Comparison of ENCODE assay signal across 17 cellular contexts in genomic region chr20:22575737-22576136, GRCh38. TPM values are rescaled to one million over a fixed set of nuclear protein-coding genes. Genes with fewer than 3 reads are reported as not detected.
DNase-seq lines count a peak whose midpoint lies in the region; ATAC-seq, FAIRE-seq and TF ChIP-seq lines count a peak whose summit lies in the region.
"Had no signal": no experiment of that assay in that cellular context is flagged by ENCODE, and none has a peak within 500 bp of the region (broad histone marks: within the 10 kb centered on the region; RNA-seq: fewer than 3 reads in every experiment).

No MANE protein-coding gene starts in this region.

- no peak for TF ChIP-seq POLR2A in GM12878 (IDR thresholded peaks at IDR 0.05; ENCODE audit: low read depth, low read length)

- H3K79me2 ChIP-seq in GM12878 (ENCODE audit: control insufficient read depth, insufficient read depth, low read length): no peaks in the 10 kb centered on the region

- POLR2A ChIA-PET in GM12878 (lab: Charles Lee): no interaction called here

- H3K4me1 ChIP-seq in GM12878 (ENCODE audit: control insufficient read depth, insufficient read depth, low read length) (peaks cover 17% of the 10 kb centered on the region), mucosa of stomach (ENCODE audit: control insufficient read depth, insufficient read depth, low read length) (peaks cover 59% of the 10 kb centered on the region), mucosa of descending colon (ENCODE audit: low read depth) (peaks cover 14% of the 10 kb centered on the region)

- no peaks in the 10 kb centered on the region for H3K9me3 Mint-ChIP-seq in activated naive CD4-positive, alpha-beta T cell treated with anti-CD3 and anti-CD28 coated beads, Interleukin-2, amount 10 ng/mL, durations not matched to agents 7 days and 5 days

- SMC1A ChIA-PET in GM12878 (lab: Charles Lee; ENCODE audit: uncharacterized antibody, unreplicated experiment): interaction anchor here (1.0 to 1.9 kb wide), 3 partner anchors 11 to 239 kb away, joined by 3 to 7 read pairs (median 3); no protein-coding TSS in a partner anchor

- H4K20me1 ChIP-seq in GM12878 (ENCODE audit: control insufficient read depth, insufficient read depth): no peaks in the 10 kb centered on the region

- 46% methylated on average over 4 of the region's 4 CpGs for WGBS in GM12878 (ENCODE audit: insufficient coverage, insufficient replicate concordance, low lambda C conversion rate, missing lambda C conversion rate)

- no peak for TF ChIP-seq RAD21 in GM12878 (IDR thresholded peaks at IDR 0.05; ENCODE audit: insufficient read depth, low read depth, low read length)

- intact Hi-C loops in GM12878 (cut with micrococcal nuclease; ENCODE audit: unreplicated experiment) (no loop called here), mucosa of descending colon (cut with DNase I, micrococcal nuclease) (no loop called here)

- in situ Hi-C loops in GM12878 (cut with MboI): no loop called here

- H3K27me3 Mint-ChIP-seq in activated naive CD4-positive, alpha-beta T cell treated with anti-CD3 and anti-CD28 coated beads, Interleukin-2, amount 10 ng/mL, durations not matched to agents 7 days and 5 days: peaks cover 95% of the 10 kb centered on the region

- H3K36me3 Mint-ChIP-seq in activated naive CD4-positive, alpha-beta T cell treated with anti-CD3 and anti-CD28 coated beads, Interleukin-2, amount 10 ng/mL, durations not matched to agents 7 days and 5 days: no peaks in the 10 kb centered on the region

- TF ChIP-seq CTCF in GM12878 (IDR thresholded peaks at IDR 0.05 in 2 of 3, conservative IDR thresholded peaks at IDR 0.05 in 1 of 3; ENCODE audit: control insufficient read depth in 2 of 3, extremely low read depth in 1 of 3, insufficient read depth in 1 of 3, low read depth in 3 of 3, low read length in 3 of 3): no peak
- TF ChIP-seq CTCF in mucosa of descending colon (IDR thresholded peaks at IDR 0.05): no peak

- no peak for FAIRE-seq in GM12878 (lab: Jason Lieb, UNC)
- FAIRE-seq: A204.1, G401.6, H1 had no signal

- peak overlapping the region; percentile 12 for H3K27ac Mint-ChIP-seq in activated naive CD4-positive, alpha-beta T cell treated with anti-CD3 and anti-CD28 coated beads, Interleukin-2, amount 10 ng/mL, durations not matched to agents 7 days and 5 days

- H3K4me3 ChIP-seq in GM12878 (no peak overlapping the region), mucosa of stomach (ENCODE audit: low read length) (no peak overlapping the region), mucosa of descending colon (no peak overlapping the region)
- H3K4me3 ChIP-seq: MG63 had no signal

- H3K4me1 Mint-ChIP-seq in activated naive CD4-positive, alpha-beta T cell treated with anti-CD3 and anti-CD28 coated beads, Interleukin-2, amount 10 ng/mL, durations not matched to agents 7 days and 5 days: peaks cover 7% of the 10 kb centered on the region

- no peak overlapping the region for H2AFZ ChIP-seq in GM12878 (ENCODE audit: control insufficient read depth, low read depth, low read length)

- no peak overlapping the region for H3K27ac ChIP-seq in GM12878 (ENCODE audit: control insufficient read depth, insufficient read depth)
- H3K27ac ChIP-seq: KMS-11 had no signal

- peak overlapping the region; percentile 33; the same call in 1 of the 2 replicates for H3K4me2 ChIP-seq in GM12878 (ENCODE audit: control insufficient read depth, insufficient read depth)
- H3K4me2 ChIP-seq: KMS-11 had no signal

- no peak for TF ChIP-seq EP300 in GM12878 (IDR thresholded peaks at IDR 0.05; ENCODE audit: borderline replicate concordance in 1 of 2, control insufficient read depth in 1 of 2, low read depth in 2 of 2, low read length in 2 of 2)

- H3K27me3 ChIP-seq in GM12878 (replicated peaks in 1 of 2; ENCODE audit: control insufficient read depth in 2 of 2, insufficient read depth in 2 of 2, low read length in 1 of 2) (peaks cover 0 to 12% of the 10 kb centered on the region in 2 experiments; a peak in 3 of 4 replicates), mucosa of stomach (ENCODE audit: control insufficient read depth, insufficient read depth, low read length) (peaks cover 22% of the 10 kb centered on the region)
- H3K27me3 ChIP-seq: MG63 had no signal

- H3K9me3 ChIP-seq in GM12878 (replicated peaks; ENCODE audit: control insufficient read depth, insufficient read depth, low read length) (peaks cover 3% of the 10 kb centered on the region; the same call in 1 of the 3 replicates), mucosa of stomach (ENCODE audit: control insufficient read depth, low read length) (no peaks in the 10 kb centered on the region), mucosa of descending colon (no peaks in the 10 kb centered on the region)
- H3K9me3 ChIP-seq: MG63 had no signal

- CTCF ChIA-PET in activated naive CD4-positive, alpha-beta T cell treated with anti-CD3 and anti-CD28 coated beads, Interleukin-2, amount 10 ng/mL, durations not matched to agents 7 days and 5 days (lab: Charles Lee): no interaction called here
- CTCF ChIA-PET in GM12878 (lab: Yijun Ruan, JAX): interaction anchor here (0.7 kb wide), 1 partner anchor 159 kb away, joined by 3 read pairs; no protein-coding TSS in a partner anchor

- DNase-seq in activated naive CD4-positive, alpha-beta T cell treated with anti-CD3 and anti-CD28 coated beads, Interleukin-2, amount 10 ng/mL, durations not matched to agents 7 days and 5 days: no peak
- DNase-seq in activated naive CD4-positive, alpha-beta T cell treated with anti-CD3 and anti-CD28 coated beads, Interleukin-2, amount 50 U/mL, for 16 hours: no peak
- DNase-seq in GM12878 (ENCODE audit: low read depth, low spot score) (no peak), mucosa of descending colon (no peak), NCI-H1105 (lab: John Stamatoyannopoulos, UW) (no peak)
- DNase-seq: DMS79, MG63, NCI-H187, NCI-H446 had no signal

- no TSS peak for BruUV-seq in GM12878 (replicated peaks; lab: Mats Ljungman, UMichigan)

- no peak for ATAC-seq in GM12878
- no peak for ATAC-seq in mucosa of descending colon
- ATAC-seq in GM21381 (IDR thresholded peaks at IDR 0.05; ENCODE audit: unreplicated experiment): no peak
- no peak for ATAC-seq in HG03139 (IDR thresholded peaks at IDR 0.05; ENCODE audit: unreplicated experiment)
- ATAC-seq: Right ventricle myocardium inferior had no signal

- H3K9ac ChIP-seq in GM12878 (ENCODE audit: control insufficient read depth, insufficient read depth, low read length): no peak overlapping the region
- peak overlapping the region; percentile 98 for H3K9ac ChIP-seq in mucosa of stomach (ENCODE audit: low read length)
- H3K9ac ChIP-seq: KMS-11 had no signal

- RAD21 ChIA-PET in GM12878 (lab: Charles Lee; ENCODE audit: unreplicated experiment): no interaction called here

- H3K36me3 ChIP-seq in GM12878 (ENCODE audit: control insufficient read depth in 2 of 2, insufficient read depth in 2 of 2, low read length in 1 of 2) (no peaks in the 10 kb centered on the region), mucosa of stomach (ENCODE audit: control insufficient read depth, insufficient read depth, low read length) (no peaks in the 10 kb centered on the region), mucosa of descending colon (ENCODE audit: low read depth) (no peaks in the 10 kb centered on the region)
- H3K36me3 ChIP-seq: MG63 had no signal

- no peak overlapping the region for H3K4me3 Mint-ChIP-seq in activated naive CD4-positive, alpha-beta T cell treated with anti-CD3 and anti-CD28 coated beads, Interleukin-2, amount 10 ng/mL, durations not matched to agents 7 days and 5 days

TF ChIP-seq in GM12878, 131 proteins besides CTCF, POLR2A, EP300 and RAD21 (continues in another document):
- TF ChIP-seq ZNF384 (IDR thresholded peaks at IDR 0.05; ENCODE audit: borderline replicate concordance, low read depth, low read length): no peak
- TF ChIP-seq ZNF622 (IDR thresholded peaks at IDR 0.05): no peak
- no peak for TF ChIP-seq ESRRA (IDR thresholded peaks at IDR 0.05; ENCODE audit: low read length)
- no peak for TF ChIP-seq E2F4 (IDR thresholded peaks at IDR 0.05; ENCODE audit: low read depth, low read length)
- no peak for TF ChIP-seq BHLHE40 (IDR thresholded peaks at IDR 0.05; ENCODE audit: borderline replicate concordance in 1 of 2, low read depth in 2 of 2, low read length in 1 of 2)

RNA-seq across cellular contexts. Expression of gene FOXA2, which starts 8.6 kb away (rescaled TPM):
- total RNA-seq in GM12878 (2013; cell fraction: nucleolus; rRNA removed): not detected in 2 replicates
- total RNA-seq in GM12878 (2014; rRNA removed) (not detected in 2 replicates), GM12878 (2014; rRNA removed; fragmentation: Illumina TruSeq; extraction: Trizol) (not detected in 2 replicates), GM12878 (2021) (not detected in 2 replicates), mucosa of descending colon (10 to 100 TPM in 2 of 3 donors, 1 to 10 TPM in 1; 6.2 to 25.3 (median 11.9) TPM)
- polyA plus RNA-seq in GM12878 (2011; ENCODE audit: low read depth): not detected
- polyA plus RNA-seq in GM12878 (2011; rRNA removed) (not detected in 2 replicates), GM12878 (2014; fragmentation: Illumina TruSeq; extraction: Trizol) (not detected in 2 replicates), GM12878 (2014; fragmentation: Nextera tagmentation; extraction: Ambion mirVana) (not detected), GM12878 (2014; rRNA removed) (not detected in 2 replicates), GM12878 (2016; fragmentation: Nextera tagmentation; extraction: Ambion mirVana) (not detected)
- not detected in 2 replicates for polyA plus RNA-seq in GM12878 (2011; cell fraction: cytosol; rRNA removed)
- polyA plus RNA-seq in GM12878 (2011; cell fraction: nucleus; rRNA removed): not detected in 2 replicates
- polyA plus RNA-seq in GM12878 (2012): not detected in 2 replicates
- not detected in 2 replicates for polyA minus RNA-seq in GM12878 (2011; rRNA and poly(A)+ RNA removed)
- polyA minus RNA-seq in GM12878 (2011; cell fraction: cytosol; rRNA and poly(A)+ RNA removed): not detected in 2 replicates
- not detected in 2 replicates for polyA minus RNA-seq in GM12878 (2011; cell fraction: nucleus; rRNA and poly(A)+ RNA removed)
- total RNA-seq: H1, Right ventricle myocardium inferior had no signal
- polyA plus RNA-seq: H1 had no signal

Comparison
In these comparisons a context has a peak if more than half of its experiments do, and no peak if none do; other contexts are left out.
1. RNA of gene FOXA2, which starts 8.6 kb away (total RNA-seq): 6.2 to 25.3 TPM in mucosa of descending colon; not detected in GM12878; every median in the first group is over 4 times any median in the second.